1 cellular context compared by ENCODE assay signal in the genomic region with DNA sequence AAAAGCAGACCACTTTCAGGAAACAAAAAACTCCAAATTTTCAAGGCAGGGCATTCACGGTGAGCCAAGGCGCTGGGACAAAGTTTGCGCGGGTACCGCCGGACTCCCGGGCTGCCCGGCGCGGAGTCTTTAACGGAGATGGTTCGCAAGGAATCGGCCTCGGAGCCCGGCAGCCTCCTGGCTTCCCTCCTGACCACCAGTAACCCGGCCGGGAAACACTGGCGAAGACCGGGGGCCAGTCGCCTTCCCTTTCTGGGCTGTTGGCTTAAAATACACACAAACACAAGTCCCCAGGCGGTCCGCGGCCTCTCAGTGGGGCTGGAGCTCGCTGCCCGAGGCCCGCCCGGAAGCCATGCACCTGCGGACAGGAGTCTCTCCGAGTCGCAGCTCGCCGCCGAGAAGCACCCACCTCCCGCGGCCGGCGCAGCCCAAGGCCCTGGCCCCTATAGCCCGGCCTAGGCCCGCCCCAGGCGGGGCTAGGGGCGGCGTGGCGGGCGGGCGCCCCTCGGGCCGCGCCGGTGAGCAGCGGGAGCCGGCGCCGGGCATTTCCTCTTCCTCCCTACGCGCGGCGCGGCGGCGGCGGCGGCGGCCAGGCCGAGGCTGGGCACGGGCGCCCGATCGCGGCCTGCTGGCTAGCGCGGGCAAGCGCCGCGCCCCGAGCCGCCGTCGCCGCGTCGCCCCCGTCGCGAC.
TF ChIP-seq lines count a peak whose summit lies in the region.

No MANE protein-coding gene starts in this region.

TF ChIP-seq in HEK293, 187 proteins besides CTCF, POLR2A, EP300 and RAD21 (continued from another document):
- TF ChIP-seq, protein P1, sequence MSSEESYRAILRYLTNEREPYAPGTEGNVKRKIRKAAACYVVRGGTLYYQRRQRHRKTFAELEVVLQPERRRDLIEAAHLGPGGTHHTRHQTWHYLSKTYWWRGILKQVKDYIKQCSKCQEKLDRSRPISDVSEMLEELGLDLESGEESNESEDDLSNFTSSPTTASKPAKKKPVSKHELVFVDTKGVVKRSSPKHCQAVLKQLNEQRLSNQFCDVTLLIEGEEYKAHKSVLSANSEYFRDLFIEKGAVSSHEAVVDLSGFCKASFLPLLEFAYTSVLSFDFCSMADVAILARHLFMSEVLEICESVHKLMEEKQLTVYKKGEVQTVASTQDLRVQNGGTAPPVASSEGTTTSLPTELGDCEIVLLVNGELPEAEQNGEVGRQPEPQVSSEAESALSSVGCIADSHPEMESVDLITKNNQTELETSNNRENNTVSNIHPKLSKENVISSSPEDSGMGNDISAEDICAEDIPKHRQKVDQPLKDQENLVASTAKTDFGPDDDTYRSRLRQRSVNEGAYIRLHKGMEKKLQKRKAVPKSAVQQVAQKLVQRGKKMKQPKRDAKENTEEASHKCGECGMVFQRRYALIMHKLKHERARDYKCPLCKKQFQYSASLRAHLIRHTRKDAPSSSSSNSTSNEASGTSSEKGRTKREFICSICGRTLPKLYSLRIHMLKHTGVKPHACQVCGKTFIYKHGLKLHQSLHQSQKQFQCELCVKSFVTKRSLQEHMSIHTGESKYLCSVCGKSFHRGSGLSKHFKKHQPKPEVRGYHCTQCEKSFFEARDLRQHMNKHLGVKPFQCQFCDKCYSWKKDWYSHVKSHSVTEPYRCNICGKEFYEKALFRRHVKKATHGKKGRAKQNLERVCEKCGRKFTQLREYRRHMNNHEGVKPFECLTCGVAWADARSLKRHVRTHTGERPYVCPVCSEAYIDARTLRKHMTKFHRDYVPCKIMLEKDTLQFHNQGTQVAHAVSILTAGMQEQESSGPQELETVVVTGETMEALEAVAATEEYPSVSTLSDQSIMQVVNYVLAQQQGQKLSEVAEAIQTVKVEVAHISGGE (tag by site-specific recombination; conservative IDR thresholded peaks at IDR 0.05; ENCODE audit: low read depth) = peak; percentile 59
- TF ChIP-seq HOXC10 (CRISPR knock-in tag; IDR thresholded peaks at IDR 0.05) (no peak), ZNF701 (tag by site-specific recombination; IDR thresholded peaks at IDR 0.05) (no peak), ZNF600 (tag by site-specific recombination; IDR thresholded peaks at IDR 0.05) (0 out of 2 replicates have a peak, but pooled peaks have one; percentile 18), ZNF48 (tag by site-specific recombination; IDR thresholded peaks at IDR 0.05) (no peak), ZNF211 (tag by site-specific recombination; IDR thresholded peaks at IDR 0.05; ENCODE audit: low read depth) (no peak), ZNF558 (tag by site-specific recombination; IDR thresholded peaks at IDR 0.05) (no peak), SP3 (tag by site-specific recombination; IDR thresholded peaks at IDR 0.05) (peak; percentile 59), ZNF76 (tag by site-specific recombination; IDR thresholded peaks at IDR 0.05; ENCODE audit: borderline replicate concordance, low read depth) (0 out of 2 replicates have a peak, but pooled peaks have one; percentile 38), ZNF302 (tag by site-specific recombination; IDR thresholded peaks at IDR 0.05; ENCODE audit: low read depth) (no peak), ZNF274 (IDR thresholded peaks at IDR 0.05; ENCODE audit: low read length) (no peak), ZNF274 (tag by site-specific recombination; IDR thresholded peaks at IDR 0.05; ENCODE audit: borderline replicate concordance) (no peak), ZBTB20 (tag by site-specific recombination; IDR thresholded peaks at IDR 0.05) (peak; percentile 82), ZNF544 (tag by site-specific recombination; IDR thresholded peaks at IDR 0.05) (no peak), ZNF335 (tag by site-specific recombination; conservative IDR thresholded peaks at IDR 0.05) (peak; percentile 88), ZNF596 (tag by site-specific recombination; IDR thresholded peaks at IDR 0.05) (no peak), ZNF548 (tag by site-specific recombination; IDR thresholded peaks at IDR 0.05) (no peak), SP2 (tag by site-specific recombination; IDR thresholded peaks at IDR 0.05) (peak; percentile 51), ZBTB17 (tag by site-specific recombination; IDR thresholded peaks at IDR 0.05) (peak; percentile 71), ZXDB (tag by site-specific recombination; IDR thresholded peaks at IDR 0.05) (no peak), ZBTB7A (tag by site-specific recombination; IDR thresholded peaks at IDR 0.05; ENCODE audit: low read depth) (no peak), ZNF248 (tag by site-specific recombination; IDR thresholded peaks at IDR 0.05) (no peak), ZNF133 (tag by site-specific recombination; IDR thresholded peaks at IDR 0.05) (no peak), GLI4 (tag by site-specific recombination; IDR thresholded peaks at IDR 0.05) (no peak), ZFP3 (tag by site-specific recombination; IDR thresholded peaks at IDR 0.05; ENCODE audit: low read depth) (no peak)
- TF ChIP-seq, protein P2, sequence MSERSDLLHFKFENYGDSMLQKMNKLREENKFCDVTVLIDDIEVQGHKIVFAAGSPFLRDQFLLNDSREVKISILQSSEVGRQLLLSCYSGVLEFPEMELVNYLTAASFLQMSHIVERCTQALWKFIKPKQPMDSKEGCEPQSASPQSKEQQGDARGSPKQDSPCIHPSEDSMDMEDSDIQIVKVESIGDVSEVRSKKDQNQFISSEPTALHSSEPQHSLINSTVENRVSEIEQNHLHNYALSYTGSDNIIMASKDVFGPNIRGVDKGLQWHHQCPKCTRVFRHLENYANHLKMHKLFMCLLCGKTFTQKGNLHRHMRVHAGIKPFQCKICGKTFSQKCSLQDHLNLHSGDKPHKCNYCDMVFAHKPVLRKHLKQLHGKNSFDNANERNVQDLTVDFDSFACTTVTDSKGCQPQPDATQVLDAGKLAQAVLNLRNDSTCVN (tag by site-specific recombination; optimal IDR thresholded peaks at IDR 0.05) = peak; percentile 69
- TF ChIP-seq, protein P3, sequence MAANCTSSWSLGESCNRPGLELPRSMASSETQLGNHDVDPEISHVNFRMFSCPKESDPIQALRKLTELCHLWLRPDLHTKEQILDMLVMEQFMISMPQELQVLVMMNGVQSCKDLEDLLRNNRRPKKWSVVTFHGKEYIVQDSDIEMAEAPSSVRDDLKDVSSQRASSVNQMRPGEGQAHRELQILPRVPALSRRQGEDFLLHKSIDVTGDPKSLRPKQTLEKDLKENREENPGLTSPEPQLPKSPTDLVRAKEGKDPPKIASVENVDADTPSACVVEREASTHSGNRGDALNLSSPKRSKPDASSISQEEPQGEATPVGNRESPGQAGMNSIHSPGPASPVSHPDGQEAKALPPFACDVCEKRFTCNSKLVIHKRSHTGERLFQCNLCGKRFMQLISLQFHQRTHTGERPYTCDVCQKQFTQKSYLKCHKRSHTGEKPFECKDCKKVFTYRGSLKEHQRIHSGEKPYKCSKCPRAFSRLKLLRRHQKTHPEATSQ (tag by site-specific recombination; IDR thresholded peaks at IDR 0.05) = no peak
- TF ChIP-seq, protein P4, sequence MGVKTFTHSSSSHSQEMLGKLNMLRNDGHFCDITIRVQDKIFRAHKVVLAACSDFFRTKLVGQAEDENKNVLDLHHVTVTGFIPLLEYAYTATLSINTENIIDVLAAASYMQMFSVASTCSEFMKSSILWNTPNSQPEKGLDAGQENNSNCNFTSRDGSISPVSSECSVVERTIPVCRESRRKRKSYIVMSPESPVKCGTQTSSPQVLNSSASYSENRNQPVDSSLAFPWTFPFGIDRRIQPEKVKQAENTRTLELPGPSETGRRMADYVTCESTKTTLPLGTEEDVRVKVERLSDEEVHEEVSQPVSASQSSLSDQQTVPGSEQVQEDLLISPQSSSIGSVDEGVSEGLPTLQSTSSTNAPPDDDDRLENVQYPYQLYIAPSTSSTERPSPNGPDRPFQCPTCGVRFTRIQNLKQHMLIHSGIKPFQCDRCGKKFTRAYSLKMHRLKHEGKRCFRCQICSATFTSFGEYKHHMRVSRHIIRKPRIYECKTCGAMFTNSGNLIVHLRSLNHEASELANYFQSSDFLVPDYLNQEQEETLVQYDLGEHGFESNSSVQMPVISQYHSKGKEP (tag by site-specific recombination; IDR thresholded peaks at IDR 0.05) = no peak
- TF ChIP-seq, protein P5, sequence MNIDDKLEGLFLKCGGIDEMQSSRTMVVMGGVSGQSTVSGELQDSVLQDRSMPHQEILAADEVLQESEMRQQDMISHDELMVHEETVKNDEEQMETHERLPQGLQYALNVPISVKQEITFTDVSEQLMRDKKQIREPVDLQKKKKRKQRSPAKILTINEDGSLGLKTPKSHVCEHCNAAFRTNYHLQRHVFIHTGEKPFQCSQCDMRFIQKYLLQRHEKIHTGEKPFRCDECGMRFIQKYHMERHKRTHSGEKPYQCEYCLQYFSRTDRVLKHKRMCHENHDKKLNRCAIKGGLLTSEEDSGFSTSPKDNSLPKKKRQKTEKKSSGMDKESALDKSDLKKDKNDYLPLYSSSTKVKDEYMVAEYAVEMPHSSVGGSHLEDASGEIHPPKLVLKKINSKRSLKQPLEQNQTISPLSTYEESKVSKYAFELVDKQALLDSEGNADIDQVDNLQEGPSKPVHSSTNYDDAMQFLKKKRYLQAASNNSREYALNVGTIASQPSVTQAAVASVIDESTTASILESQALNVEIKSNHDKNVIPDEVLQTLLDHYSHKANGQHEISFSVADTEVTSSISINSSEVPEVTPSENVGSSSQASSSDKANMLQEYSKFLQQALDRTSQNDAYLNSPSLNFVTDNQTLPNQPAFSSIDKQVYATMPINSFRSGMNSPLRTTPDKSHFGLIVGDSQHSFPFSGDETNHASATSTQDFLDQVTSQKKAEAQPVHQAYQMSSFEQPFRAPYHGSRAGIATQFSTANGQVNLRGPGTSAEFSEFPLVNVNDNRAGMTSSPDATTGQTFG (tag by site-specific recombination; IDR thresholded peaks at IDR 0.05; ENCODE audit: borderline replicate concordance) = no peak
- TF ChIP-seq, protein P6, sequence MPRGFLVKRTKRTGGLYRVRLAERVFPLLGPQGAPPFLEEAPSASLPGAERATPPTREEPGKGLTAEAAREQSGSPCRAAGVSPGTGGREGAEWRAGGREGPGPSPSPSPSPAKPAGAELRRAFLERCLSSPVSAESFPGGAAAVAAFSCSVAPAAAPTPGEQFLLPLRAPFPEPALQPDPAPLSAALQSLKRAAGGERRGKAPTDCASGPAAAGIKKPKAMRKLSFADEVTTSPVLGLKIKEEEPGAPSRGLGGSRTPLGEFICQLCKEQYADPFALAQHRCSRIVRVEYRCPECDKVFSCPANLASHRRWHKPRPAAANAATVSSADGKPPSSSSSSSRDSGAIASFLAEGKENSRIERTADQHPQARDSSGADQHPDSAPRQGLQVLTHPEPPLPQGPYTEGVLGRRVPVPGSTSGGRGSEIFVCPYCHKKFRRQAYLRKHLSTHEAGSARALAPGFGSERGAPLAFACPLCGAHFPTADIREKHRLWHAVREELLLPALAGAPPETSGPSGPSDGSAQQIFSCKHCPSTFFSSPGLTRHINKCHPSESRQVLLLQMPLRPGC (tag by site-specific recombination; IDR thresholded peaks at IDR 0.05) = no peak
